In the genomic region with DNA sequence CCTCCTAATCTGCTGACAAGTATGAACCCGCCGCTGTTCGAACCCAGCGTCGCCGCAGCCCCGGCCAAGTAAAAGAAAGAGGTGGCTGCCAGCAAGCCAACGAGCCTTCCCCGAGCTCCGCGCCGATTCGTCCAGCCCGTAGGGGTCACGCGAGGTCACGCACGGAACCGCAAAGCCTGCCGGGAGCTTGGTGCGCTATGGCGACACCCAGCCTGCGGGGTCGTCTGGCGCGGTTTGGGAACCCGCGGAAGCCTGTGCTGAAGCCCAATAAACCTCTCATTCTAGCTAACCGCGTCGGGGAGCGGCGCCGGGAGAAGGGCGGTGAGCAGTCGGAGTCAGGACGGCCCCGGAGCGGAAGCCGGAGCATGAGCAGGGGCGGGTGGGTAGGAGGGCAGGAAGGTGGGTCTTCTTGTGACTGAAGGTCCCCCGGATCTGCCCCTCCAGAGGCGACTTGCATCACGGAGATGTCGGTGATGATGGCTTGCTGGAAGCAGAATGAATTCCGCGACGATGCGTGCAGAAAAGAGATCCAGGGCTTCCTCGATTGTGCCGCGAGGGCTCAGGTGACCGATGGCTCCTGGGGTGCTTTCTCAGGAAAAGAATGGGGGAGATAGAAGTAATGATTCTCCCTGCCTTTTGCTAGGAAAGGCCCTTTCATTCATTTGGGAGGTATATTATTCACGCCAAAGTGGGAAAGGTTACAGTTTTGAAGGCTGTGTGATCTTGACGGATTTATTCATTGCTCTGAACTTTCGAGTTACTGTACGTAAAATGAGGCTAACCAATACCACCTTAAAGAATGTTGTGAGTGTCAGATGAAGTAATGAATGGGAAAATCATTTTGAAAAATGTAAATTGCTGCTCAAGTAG, we compare ENCODE assay signal across 1 cellular context.
TF ChIP-seq lines count a peak whose summit lies in the region.

A gene (plus strand): TSS at position 170 of the 870 bp plus-strand sequence. CDS start 28 bp downstream, at position 198.

TF ChIP-seq in WTC11, 78 proteins besides CTCF, POLR2A, EP300 and RAD21 (continued from another document):
- TF ChIP-seq, protein P1, sequence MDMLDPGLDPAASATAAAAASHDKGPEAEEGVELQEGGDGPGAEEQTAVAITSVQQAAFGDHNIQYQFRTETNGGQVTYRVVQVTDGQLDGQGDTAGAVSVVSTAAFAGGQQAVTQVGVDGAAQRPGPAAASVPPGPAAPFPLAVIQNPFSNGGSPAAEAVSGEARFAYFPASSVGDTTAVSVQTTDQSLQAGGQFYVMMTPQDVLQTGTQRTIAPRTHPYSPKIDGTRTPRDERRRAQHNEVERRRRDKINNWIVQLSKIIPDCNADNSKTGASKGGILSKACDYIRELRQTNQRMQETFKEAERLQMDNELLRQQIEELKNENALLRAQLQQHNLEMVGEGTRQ (CRISPR knock-in tag; IDR thresholded peaks at IDR 0.05): peak; percentile 80
- peak; percentile 93 for TF ChIP-seq FOXP1 (CRISPR knock-in tag; IDR thresholded peaks at IDR 0.05; ENCODE audit: borderline replicate concordance)
- no peak for TF ChIP-seq ZNF416 (CRISPR knock-in tag; IDR thresholded peaks at IDR 0.05)
- TF ChIP-seq ZBTB21 (CRISPR knock-in tag; IDR thresholded peaks at IDR 0.05; ENCODE audit: borderline replicate concordance): no peak
- TF ChIP-seq, protein P2, sequence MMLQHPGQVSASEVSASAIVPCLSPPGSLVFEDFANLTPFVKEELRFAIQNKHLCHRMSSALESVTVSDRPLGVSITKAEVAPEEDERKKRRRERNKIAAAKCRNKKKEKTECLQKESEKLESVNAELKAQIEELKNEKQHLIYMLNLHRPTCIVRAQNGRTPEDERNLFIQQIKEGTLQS (CRISPR knock-in tag; conservative IDR thresholded peaks at IDR 0.05): no peak
- TF ChIP-seq SMAD4 (CRISPR knock-in tag; IDR thresholded peaks at IDR 0.05): no peak
- TF ChIP-seq, protein P3, sequence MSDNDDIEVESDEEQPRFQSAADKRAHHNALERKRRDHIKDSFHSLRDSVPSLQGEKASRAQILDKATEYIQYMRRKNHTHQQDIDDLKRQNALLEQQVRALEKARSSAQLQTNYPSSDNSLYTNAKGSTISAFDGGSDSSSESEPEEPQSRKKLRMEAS (CRISPR knock-in tag; IDR thresholded peaks at IDR 0.05): peak; percentile 83
- TF ChIP-seq SOX15 (CRISPR knock-in tag; IDR thresholded peaks at IDR 0.05): no peak
- TF ChIP-seq, protein P4, sequence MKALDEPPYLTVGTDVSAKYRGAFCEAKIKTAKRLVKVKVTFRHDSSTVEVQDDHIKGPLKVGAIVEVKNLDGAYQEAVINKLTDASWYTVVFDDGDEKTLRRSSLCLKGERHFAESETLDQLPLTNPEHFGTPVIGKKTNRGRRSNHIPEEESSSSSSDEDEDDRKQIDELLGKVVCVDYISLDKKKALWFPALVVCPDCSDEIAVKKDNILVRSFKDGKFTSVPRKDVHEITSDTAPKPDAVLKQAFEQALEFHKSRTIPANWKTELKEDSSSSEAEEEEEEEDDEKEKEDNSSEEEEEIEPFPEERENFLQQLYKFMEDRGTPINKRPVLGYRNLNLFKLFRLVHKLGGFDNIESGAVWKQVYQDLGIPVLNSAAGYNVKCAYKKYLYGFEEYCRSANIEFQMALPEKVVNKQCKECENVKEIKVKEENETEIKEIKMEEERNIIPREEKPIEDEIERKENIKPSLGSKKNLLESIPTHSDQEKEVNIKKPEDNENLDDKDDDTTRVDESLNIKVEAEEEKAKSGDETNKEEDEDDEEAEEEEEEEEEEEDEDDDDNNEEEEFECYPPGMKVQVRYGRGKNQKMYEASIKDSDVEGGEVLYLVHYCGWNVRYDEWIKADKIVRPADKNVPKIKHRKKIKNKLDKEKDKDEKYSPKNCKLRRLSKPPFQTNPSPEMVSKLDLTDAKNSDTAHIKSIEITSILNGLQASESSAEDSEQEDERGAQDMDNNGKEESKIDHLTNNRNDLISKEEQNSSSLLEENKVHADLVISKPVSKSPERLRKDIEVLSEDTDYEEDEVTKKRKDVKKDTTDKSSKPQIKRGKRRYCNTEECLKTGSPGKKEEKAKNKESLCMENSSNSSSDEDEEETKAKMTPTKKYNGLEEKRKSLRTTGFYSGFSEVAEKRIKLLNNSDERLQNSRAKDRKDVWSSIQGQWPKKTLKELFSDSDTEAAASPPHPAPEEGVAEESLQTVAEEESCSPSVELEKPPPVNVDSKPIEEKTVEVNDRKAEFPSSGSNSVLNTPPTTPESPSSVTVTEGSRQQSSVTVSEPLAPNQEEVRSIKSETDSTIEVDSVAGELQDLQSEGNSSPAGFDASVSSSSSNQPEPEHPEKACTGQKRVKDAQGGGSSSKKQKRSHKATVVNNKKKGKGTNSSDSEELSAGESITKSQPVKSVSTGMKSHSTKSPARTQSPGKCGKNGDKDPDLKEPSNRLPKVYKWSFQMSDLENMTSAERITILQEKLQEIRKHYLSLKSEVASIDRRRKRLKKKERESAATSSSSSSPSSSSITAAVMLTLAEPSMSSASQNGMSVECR (CRISPR knock-in tag; IDR thresholded peaks at IDR 0.05; ENCODE audit: borderline replicate concordance): peak; percentile 72; the same call in 1 of the 2 replicates
- TF ChIP-seq, protein P5, sequence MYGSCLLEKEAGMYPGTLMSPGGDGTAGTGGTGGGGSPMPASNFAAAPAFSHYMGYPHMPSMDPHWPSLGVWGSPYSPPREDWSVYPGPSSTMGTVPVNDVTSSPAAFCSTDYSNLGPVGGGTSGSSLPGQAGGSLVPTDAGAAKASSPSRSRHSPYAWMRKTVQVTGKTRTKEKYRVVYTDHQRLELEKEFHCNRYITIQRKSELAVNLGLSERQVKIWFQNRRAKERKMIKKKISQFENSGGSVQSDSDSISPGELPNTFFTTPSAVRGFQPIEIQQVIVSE (CRISPR knock-in tag; IDR thresholded peaks at IDR 0.05; ENCODE audit: borderline replicate concordance): no peak
- TF ChIP-seq, protein P6, sequence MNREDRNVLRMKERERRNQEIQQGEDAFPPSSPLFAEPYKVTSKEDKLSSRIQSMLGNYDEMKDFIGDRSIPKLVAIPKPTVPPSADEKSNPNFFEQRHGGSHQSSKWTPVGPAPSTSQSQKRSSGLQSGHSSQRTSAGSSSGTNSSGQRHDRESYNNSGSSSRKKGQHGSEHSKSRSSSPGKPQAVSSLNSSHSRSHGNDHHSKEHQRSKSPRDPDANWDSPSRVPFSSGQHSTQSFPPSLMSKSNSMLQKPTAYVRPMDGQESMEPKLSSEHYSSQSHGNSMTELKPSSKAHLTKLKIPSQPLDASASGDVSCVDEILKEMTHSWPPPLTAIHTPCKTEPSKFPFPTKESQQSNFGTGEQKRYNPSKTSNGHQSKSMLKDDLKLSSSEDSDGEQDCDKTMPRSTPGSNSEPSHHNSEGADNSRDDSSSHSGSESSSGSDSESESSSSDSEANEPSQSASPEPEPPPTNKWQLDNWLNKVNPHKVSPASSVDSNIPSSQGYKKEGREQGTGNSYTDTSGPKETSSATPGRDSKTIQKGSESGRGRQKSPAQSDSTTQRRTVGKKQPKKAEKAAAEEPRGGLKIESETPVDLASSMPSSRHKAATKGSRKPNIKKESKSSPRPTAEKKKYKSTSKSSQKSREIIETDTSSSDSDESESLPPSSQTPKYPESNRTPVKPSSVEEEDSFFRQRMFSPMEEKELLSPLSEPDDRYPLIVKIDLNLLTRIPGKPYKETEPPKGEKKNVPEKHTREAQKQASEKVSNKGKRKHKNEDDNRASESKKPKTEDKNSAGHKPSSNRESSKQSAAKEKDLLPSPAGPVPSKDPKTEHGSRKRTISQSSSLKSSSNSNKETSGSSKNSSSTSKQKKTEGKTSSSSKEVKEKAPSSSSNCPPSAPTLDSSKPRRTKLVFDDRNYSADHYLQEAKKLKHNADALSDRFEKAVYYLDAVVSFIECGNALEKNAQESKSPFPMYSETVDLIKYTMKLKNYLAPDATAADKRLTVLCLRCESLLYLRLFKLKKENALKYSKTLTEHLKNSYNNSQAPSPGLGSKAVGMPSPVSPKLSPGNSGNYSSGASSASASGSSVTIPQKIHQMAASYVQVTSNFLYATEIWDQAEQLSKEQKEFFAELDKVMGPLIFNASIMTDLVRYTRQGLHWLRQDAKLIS (CRISPR knock-in tag; IDR thresholded peaks at IDR 0.05; ENCODE audit: borderline replicate concordance): no peak
- TF ChIP-seq TCF7 (CRISPR knock-in tag; IDR thresholded peaks at IDR 0.05; ENCODE audit: low read depth): no peak
- TF ChIP-seq, protein P7, sequence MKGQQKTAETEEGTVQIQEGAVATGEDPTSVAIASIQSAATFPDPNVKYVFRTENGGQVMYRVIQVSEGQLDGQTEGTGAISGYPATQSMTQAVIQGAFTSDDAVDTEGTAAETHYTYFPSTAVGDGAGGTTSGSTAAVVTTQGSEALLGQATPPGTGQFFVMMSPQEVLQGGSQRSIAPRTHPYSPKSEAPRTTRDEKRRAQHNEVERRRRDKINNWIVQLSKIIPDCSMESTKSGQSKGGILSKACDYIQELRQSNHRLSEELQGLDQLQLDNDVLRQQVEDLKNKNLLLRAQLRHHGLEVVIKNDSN (CRISPR knock-in tag; IDR thresholded peaks at IDR 0.05): peak; percentile 66; the same call in 1 of the 2 replicates
- TF ChIP-seq NR2C2 (CRISPR knock-in tag; IDR thresholded peaks at IDR 0.05): peak; percentile 96
- TF ChIP-seq, protein P8, sequence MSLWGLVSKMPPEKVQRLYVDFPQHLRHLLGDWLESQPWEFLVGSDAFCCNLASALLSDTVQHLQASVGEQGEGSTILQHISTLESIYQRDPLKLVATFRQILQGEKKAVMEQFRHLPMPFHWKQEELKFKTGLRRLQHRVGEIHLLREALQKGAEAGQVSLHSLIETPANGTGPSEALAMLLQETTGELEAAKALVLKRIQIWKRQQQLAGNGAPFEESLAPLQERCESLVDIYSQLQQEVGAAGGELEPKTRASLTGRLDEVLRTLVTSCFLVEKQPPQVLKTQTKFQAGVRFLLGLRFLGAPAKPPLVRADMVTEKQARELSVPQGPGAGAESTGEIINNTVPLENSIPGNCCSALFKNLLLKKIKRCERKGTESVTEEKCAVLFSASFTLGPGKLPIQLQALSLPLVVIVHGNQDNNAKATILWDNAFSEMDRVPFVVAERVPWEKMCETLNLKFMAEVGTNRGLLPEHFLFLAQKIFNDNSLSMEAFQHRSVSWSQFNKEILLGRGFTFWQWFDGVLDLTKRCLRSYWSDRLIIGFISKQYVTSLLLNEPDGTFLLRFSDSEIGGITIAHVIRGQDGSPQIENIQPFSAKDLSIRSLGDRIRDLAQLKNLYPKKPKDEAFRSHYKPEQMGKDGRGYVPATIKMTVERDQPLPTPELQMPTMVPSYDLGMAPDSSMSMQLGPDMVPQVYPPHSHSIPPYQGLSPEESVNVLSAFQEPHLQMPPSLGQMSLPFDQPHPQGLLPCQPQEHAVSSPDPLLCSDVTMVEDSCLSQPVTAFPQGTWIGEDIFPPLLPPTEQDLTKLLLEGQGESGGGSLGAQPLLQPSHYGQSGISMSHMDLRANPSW (CRISPR knock-in tag; conservative IDR thresholded peaks at IDR 0.05; ENCODE audit: low read depth): no peak
- no peak for TF ChIP-seq MXD4 (CRISPR knock-in tag; IDR thresholded peaks at IDR 0.05; ENCODE audit: borderline replicate concordance)
- TF ChIP-seq JUN (CRISPR knock-in tag; IDR thresholded peaks at IDR 0.05): no peak
- no peak for TF ChIP-seq ETV6 (CRISPR knock-in tag; IDR thresholded peaks at IDR 0.05)
- TF ChIP-seq TP53 (CRISPR knock-in tag; IDR thresholded peaks at IDR 0.05): no peak
- TF ChIP-seq, protein P9, sequence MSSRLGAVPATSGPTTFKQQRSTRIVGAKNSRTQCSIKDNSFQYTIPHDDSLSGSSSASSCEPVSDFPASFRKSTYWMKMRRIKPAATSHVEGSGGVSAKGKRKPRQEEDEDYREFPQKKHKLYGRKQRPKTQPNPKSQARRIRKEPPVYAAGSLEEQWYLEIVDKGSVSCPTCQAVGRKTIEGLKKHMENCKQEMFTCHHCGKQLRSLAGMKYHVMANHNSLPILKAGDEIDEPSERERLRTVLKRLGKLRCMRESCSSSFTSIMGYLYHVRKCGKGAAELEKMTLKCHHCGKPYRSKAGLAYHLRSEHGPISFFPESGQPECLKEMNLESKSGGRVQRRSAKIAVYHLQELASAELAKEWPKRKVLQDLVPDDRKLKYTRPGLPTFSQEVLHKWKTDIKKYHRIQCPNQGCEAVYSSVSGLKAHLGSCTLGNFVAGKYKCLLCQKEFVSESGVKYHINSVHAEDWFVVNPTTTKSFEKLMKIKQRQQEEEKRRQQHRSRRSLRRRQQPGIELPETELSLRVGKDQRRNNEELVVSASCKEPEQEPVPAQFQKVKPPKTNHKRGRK (CRISPR knock-in tag; IDR thresholded peaks at IDR 0.05; ENCODE audit: borderline replicate concordance): no peak
- peak; percentile 86; the same call in 1 of the 2 replicates for TF ChIP-seq MYBL2 (CRISPR knock-in tag; IDR thresholded peaks at IDR 0.05)
- no peak for TF ChIP-seq RELA (CRISPR knock-in tag; IDR thresholded peaks at IDR 0.05; ENCODE audit: borderline replicate concordance)
